Comparison of ENCODE assay signal across 29 cellular contexts in genomic region chr7:120986665-120987064, GRCh38. TPM values are rescaled to one million over a fixed set of nuclear protein-coding genes. Genes with fewer than 3 reads are reported as not detected.
"Had no signal": no experiment of that assay in that cellular context is flagged by ENCODE, and none has a peak within 500 bp of the region (broad histone marks: within the 10 kb centered on the region; RNA-seq: fewer than 3 reads in every experiment).

No MANE protein-coding gene starts in this region.

- H3K36me3 ChIP-seq: ascending aorta, breast epithelium, cardiac muscle cell, colonic mucosa had no signal

- H3K27ac Mint-ChIP-seq: activated CD4-positive, alpha-beta memory T cell treated with anti-CD3 and anti-CD28 coated beads for 36 hours; activated CD4-positive, alpha-beta T cell treated with anti-CD3 and anti-CD28 coated beads for 36 hours; activated CD4-positive, alpha-beta T cell treated with anti-CD3 and anti-CD28 coated beads, Interleukin-2, amount 10 ng/mL, durations not matched to agents 24 days and 14 days; activated CD8-positive, alpha-beta memory T cell treated with anti-CD3 and anti-CD28 coated beads, Interleukin-2, amount 10 ng/mL, durations not matched to agents 7 days and 5 days; activated CD8-positive, alpha-beta T cell treated with anti-CD3 and anti-CD28 coated beads, Interleukin-2, amount 10 ng/mL, durations not matched to agents 7 days and 5 days; activated naive CD4-positive, alpha-beta T cell treated with anti-CD3 and anti-CD28 coated beads for 36 hours; activated naive CD4-positive, alpha-beta T cell treated with anti-CD3 and anti-CD28 coated beads, Interleukin-2, amount 50 U/mL, for 72 hours; activated naive CD8-positive, alpha-beta T cell treated with anti-CD3 and anti-CD28 coated beads, Interleukin-2, amount 10 ng/mL, durations not matched to agents 7 days and 5 days; activated T-helper 1 cell treated with anti-CD3 and anti-CD28 coated beads, Interleukin-12 subunit alpha, Interleukin-12 subunit beta, Interleukin-2, Interleukin-4 antibody, amounts not matched to agents 30 ng/mL and 10 ng/mL and 1 ng/mL, durations not matched to agents 14 hours and 24 hours and 36 hours; activated T-helper 2 cell treated with anti-CD3 and anti-CD28 coated beads, Interferon-gamma antibody, Interleukin-2, Interleukin-4, amounts not matched to agents 10 μg/mL and 5 μg/mL and 100 μg/mL, durations not matched to agents 14 hours and 24 hours and 36 hours had no signal

- H3K27ac ChIP-seq: cardiac muscle cell, colonic mucosa, epithelial cell of prostate had no signal

- H3K4me1 ChIP-seq: ascending aorta, breast epithelium had no signal

- H3K4me3 Mint-ChIP-seq: activated CD4-positive, alpha-beta memory T cell treated with anti-CD3 and anti-CD28 coated beads for 36 hours; activated CD4-positive, alpha-beta T cell treated with anti-CD3 and anti-CD28 coated beads for 36 hours; activated CD4-positive, alpha-beta T cell treated with anti-CD3 and anti-CD28 coated beads, Interleukin-2, amount 10 ng/mL, durations not matched to agents 24 days and 14 days; activated CD8-positive, alpha-beta memory T cell treated with anti-CD3 and anti-CD28 coated beads, Interleukin-2, amount 10 ng/mL, durations not matched to agents 7 days and 5 days; activated CD8-positive, alpha-beta T cell treated with anti-CD3 and anti-CD28 coated beads, Interleukin-2, amount 10 ng/mL, durations not matched to agents 7 days and 5 days; activated naive CD4-positive, alpha-beta T cell treated with anti-CD3 and anti-CD28 coated beads for 36 hours; activated naive CD8-positive, alpha-beta T cell treated with anti-CD3 and anti-CD28 coated beads, Interleukin-2, amount 10 ng/mL, durations not matched to agents 7 days and 5 days; activated T-helper 1 cell treated with anti-CD3 and anti-CD28 coated beads, Interleukin-12 subunit alpha, Interleukin-12 subunit beta, Interleukin-2, Interleukin-4 antibody, amounts not matched to agents 30 ng/mL and 10 ng/mL and 1 ng/mL, durations not matched to agents 14 hours and 24 hours and 36 hours had no signal

- ATAC-seq: activated CD4-positive, alpha-beta T cell treated with anti-CD3 and anti-CD28 coated beads for 36 hours; activated CD8-positive, alpha-beta memory T cell treated with anti-CD3 and anti-CD28 coated beads, Interleukin-2, amount 10 ng/mL, durations not matched to agents 7 days and 5 days; activated CD8-positive, alpha-beta T cell treated with anti-CD3 and anti-CD28 coated beads, Interleukin-2, amount 10 ng/mL, durations not matched to agents 7 days and 5 days; activated naive CD4-positive, alpha-beta T cell treated with anti-CD3 and anti-CD28 coated beads, Interleukin-2, amount 50 U/mL, for 72 hours; esophagus mucosa had no signal

- DNase-seq: activated CD4-positive, alpha-beta memory T cell treated with anti-CD3 and anti-CD28 coated beads for 36 hours; activated CD4-positive, alpha-beta T cell treated with anti-CD3 and anti-CD28 coated beads for 36 hours; activated CD4-positive, alpha-beta T cell treated with anti-CD3 and anti-CD28 coated beads, Interleukin-2, amount 10 ng/mL, durations not matched to agents 24 days and 14 days; activated CD4-positive, CD25-positive, alpha-beta regulatory T cell; activated CD4-positive, CD25-positive, alpha-beta regulatory T cell treated with anti-CD3 and anti-CD28 coated beads, Interleukin-2, amount 50 U/mL, for 72 hours; activated CD8-positive, alpha-beta memory T cell treated with anti-CD3 and anti-CD28 coated beads, Interleukin-2, amount 10 ng/mL, durations not matched to agents 7 days and 5 days; activated CD8-positive, alpha-beta memory T cell treated with anti-CD3 and anti-CD28 coated beads, Interleukin-2, amount 50 U/mL, for 4 hours; activated CD8-positive, alpha-beta T cell treated with anti-CD3 and anti-CD28 coated beads, Interleukin-2, amount 10 ng/mL, durations not matched to agents 7 days and 5 days; activated effector memory CD4-positive, alpha-beta T cell treated with anti-CD3 and anti-CD28 coated beads, Interleukin-2, amount 50 U/mL, for 16 hours; activated naive CD4-positive, alpha-beta T cell treated with anti-CD3 and anti-CD28 coated beads for 36 hours; activated naive CD8-positive, alpha-beta T cell treated with anti-CD3 and anti-CD28 coated beads, Interleukin-2, amount 10 ng/mL, durations not matched to agents 7 days and 5 days; activated T-cell treated with anti-CD3 and anti-CD28 coated beads, Interleukin-2, amount 50 U/mL, for 1 hour; activated T-cell treated with anti-CD3 and anti-CD28 coated beads, Interleukin-2, amount 50 U/mL, for 48 hours; central memory CD4-positive, alpha-beta T cell; cerebellar nuclear complex; colonic mucosa; effector CD8-positive, alpha-beta T cell; foreskin fibroblast; T-helper 2 cell had no signal

- H3K9me3 Mint-ChIP-seq: activated CD4-positive, alpha-beta memory T cell treated with anti-CD3 and anti-CD28 coated beads for 36 hours; activated CD4-positive, alpha-beta T cell treated with anti-CD3 and anti-CD28 coated beads, Interleukin-2, amount 10 ng/mL, durations not matched to agents 24 days and 14 days; activated naive CD4-positive, alpha-beta T cell treated with anti-CD3 and anti-CD28 coated beads for 36 hours; activated naive CD4-positive, alpha-beta T cell treated with anti-CD3 and anti-CD28 coated beads, Interleukin-2, amount 50 U/mL, for 72 hours; activated naive CD8-positive, alpha-beta T cell treated with anti-CD3 and anti-CD28 coated beads, Interleukin-2, amount 10 ng/mL, durations not matched to agents 7 days and 5 days; activated T-helper 1 cell treated with anti-CD3 and anti-CD28 coated beads, Interleukin-12 subunit alpha, Interleukin-12 subunit beta, Interleukin-2, Interleukin-4 antibody, amounts not matched to agents 30 ng/mL and 10 ng/mL and 1 ng/mL, durations not matched to agents 14 hours and 24 hours and 36 hours; activated T-helper 2 cell treated with anti-CD3 and anti-CD28 coated beads, Interferon-gamma antibody, Interleukin-2, Interleukin-4, amounts not matched to agents 10 μg/mL and 5 μg/mL and 100 μg/mL, durations not matched to agents 14 hours and 24 hours and 36 hours; brain had no signal

- H3K36me3 Mint-ChIP-seq: activated CD4-positive, alpha-beta memory T cell treated with anti-CD3 and anti-CD28 coated beads for 36 hours; activated naive CD4-positive, alpha-beta T cell treated with anti-CD3 and anti-CD28 coated beads, Interleukin-2, amount 50 U/mL, for 72 hours; activated naive CD8-positive, alpha-beta T cell treated with anti-CD3 and anti-CD28 coated beads, Interleukin-2, amount 10 ng/mL, durations not matched to agents 7 days and 5 days; brain had no signal

- H3K4me3 ChIP-seq: ascending aorta, breast epithelium, cardiac muscle cell had no signal

- H3K9me3 ChIP-seq: ascending aorta, breast epithelium, colonic mucosa had no signal

- H3K27me3 ChIP-seq: ascending aorta, cardiac muscle cell, colonic mucosa had no signal

RNA-seq across cellular contexts. Expression of gene CPED1, which starts 1.8 kb away (rescaled TPM):
- total RNA-seq: activated CD4-positive, alpha-beta memory T cell treated with anti-CD3 and anti-CD28 coated beads for 36 hours; activated CD4-positive, alpha-beta T cell treated with anti-CD3 and anti-CD28 coated beads for 36 hours; activated CD4-positive, alpha-beta T cell treated with anti-CD3 and anti-CD28 coated beads, Interleukin-2, amount 10 ng/mL, durations not matched to agents 24 days and 14 days; activated CD8-positive, alpha-beta T cell treated with anti-CD3 and anti-CD28 coated beads, Interleukin-2, amount 10 ng/mL, durations not matched to agents 7 days and 5 days; activated naive CD4-positive, alpha-beta T cell treated with anti-CD3 and anti-CD28 coated beads for 36 hours; activated naive CD4-positive, alpha-beta T cell treated with anti-CD3 and anti-CD28 coated beads, Interleukin-2, amount 50 U/mL, for 72 hours; activated naive CD8-positive, alpha-beta T cell treated with anti-CD3 and anti-CD28 coated beads, Interleukin-2, amount 10 ng/mL, durations not matched to agents 7 days and 5 days; activated T-helper 1 cell treated with anti-CD3 and anti-CD28 coated beads, Interleukin-12 subunit alpha, Interleukin-12 subunit beta, Interleukin-2, Interleukin-4 antibody, amounts not matched to agents 30 ng/mL and 10 ng/mL and 1 ng/mL, durations not matched to agents 14 hours and 24 hours and 36 hours; activated T-helper 2 cell treated with anti-CD3 and anti-CD28 coated beads, Interferon-gamma antibody, Interleukin-2, Interleukin-4, amounts not matched to agents 10 μg/mL and 5 μg/mL and 100 μg/mL, durations not matched to agents 14 hours and 24 hours and 36 hours; T-helper 1 cell treated with Interleukin-12 subunit alpha and Interleukin-12 subunit beta and Interleukin-4 antibody, amounts not matched to agents 30 ng/mL and 1 ng/mL, for 36 hours had no signal
